In the genomic region with DNA sequence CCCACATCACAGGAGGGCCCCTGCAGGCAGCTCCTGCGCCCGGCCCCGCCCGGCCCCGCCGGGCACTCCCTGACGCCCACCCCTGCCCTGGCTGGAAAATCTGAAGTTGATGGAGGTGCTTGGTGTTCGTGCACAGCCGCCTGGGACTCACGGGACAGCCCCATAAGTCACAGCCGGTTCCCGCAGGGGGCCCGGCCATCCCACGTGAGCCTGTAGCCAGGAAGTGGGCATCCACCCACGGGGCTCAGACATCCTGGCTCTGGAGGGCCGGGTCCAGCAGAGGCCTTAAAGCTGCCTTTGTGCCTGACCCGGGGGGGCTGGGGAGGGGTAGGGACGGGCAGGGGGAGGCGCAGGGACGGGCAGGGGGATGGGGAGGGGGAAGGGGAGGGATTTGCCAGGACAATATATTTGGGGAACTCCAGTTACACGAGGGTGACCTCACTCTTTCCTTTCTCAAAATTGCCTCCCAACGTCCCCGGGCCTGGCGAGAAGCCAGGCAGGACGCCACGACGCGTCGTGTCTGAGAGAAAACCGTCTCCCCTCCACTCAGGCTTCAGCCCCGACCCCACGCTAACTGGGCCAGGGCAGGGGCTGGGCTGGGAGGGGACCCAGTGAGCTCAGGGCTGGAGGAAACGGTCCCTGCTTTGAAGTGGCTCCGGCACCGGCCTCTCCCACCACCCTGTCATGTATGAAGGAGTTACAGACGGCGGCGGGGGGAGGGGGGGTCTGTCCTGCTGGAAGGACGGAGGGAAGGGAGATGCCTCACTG, we compare ENCODE assay signal across 8 cellular contexts.
A peak's percentile ranks its signal among the peaks of the same experiment; 100 is the strongest.
DNase-seq lines count a peak whose midpoint lies in the region; ATAC-seq and TF ChIP-seq lines count a peak whose summit lies in the region.

No MANE protein-coding gene starts in this region.

- H3K27me3 ChIP-seq in esophagus squamous epithelium, result no peaks in the 10 kb centered on the region

- H3K36me3 ChIP-seq in esophagus squamous epithelium, result peaks cover 0 to 11% (median 0%) of the 10 kb centered on the region in 3 donors

- intact Hi-C loops in esophagus squamous epithelium (cut with DNase I), result no loop called here

- peak overlapping the region; percentile 81 to 92 (median 87) for H3K27ac ChIP-seq in esophagus squamous epithelium

- peak; percentile 38 for ATAC-seq in GM18520 (IDR thresholded peaks at IDR 0.05; ENCODE audit: unreplicated experiment)
- ATAC-seq in HG03175 (IDR thresholded peaks at IDR 0.05; ENCODE audit: unreplicated experiment), result peak; percentile 33
- no peak for ATAC-seq in GM18519 (IDR thresholded peaks at IDR 0.05; ENCODE audit: low FRiP score, unreplicated experiment)

- H3K4me3 ChIP-seq in esophagus squamous epithelium, result peak overlapping the region in 2 of 4 donors; percentile 21 to 44

- TF ChIP-seq POLR2A in esophagus squamous epithelium (IDR thresholded peaks at IDR 0.05), result peak in 1 of 4 donors; percentile 24

- DNase-seq in activated CD8-positive, alpha-beta memory T cell treated with anti-CD3 and anti-CD28 coated beads for 4 hours (ENCODE audit: low read depth in 2 of 2), result peak; percentile 79 to 88
- DNase-seq in esophagus squamous epithelium (lab: John Stamatoyannopoulos, UW), result no peak
- DNase-seq in stimulated activated CD4-positive, alpha-beta T cell treated with anti-CD3 and anti-CD28 coated beads, Interleukin-15, amount 100 ng/mL, for 48 hours (ENCODE audit: low read depth in 2 of 2), result peak; percentile 90 to 91
- DNase-seq in NCI-H526 (lab: John Stamatoyannopoulos, UW), result no peak
- no peak for DNase-seq in GOT3 (lab: John Stamatoyannopoulos, UW)

- H3K9me3 ChIP-seq in esophagus squamous epithelium, result no peaks in the 10 kb centered on the region

- no peak for TF ChIP-seq CTCF in esophagus squamous epithelium (IDR thresholded peaks at IDR 0.05)

- WGBS in esophagus squamous epithelium, 2 donors, result 37 to 76% methylated on average over 3 to 13 of the region's 39 CpGs

- peaks cover 21 to 52% (median 25%) of the 10 kb centered on the region in 3 donors for H3K4me1 ChIP-seq in esophagus squamous epithelium

Comparison
In these comparisons a context has a peak if more than half of its experiments do, and no peak if none do; other contexts are left out.
1. DNase-seq: peak in activated CD8-positive, alpha-beta memory T cell treated with anti-CD3 and anti-CD28 coated beads for 4 hours (2 of 2) and stimulated activated CD4-positive, alpha-beta T cell treated with anti-CD3 and anti-CD28 coated beads, Interleukin-15, amount 100 ng/mL, for 48 hours (2 of 2); none in esophagus squamous epithelium (single experiment), NCI-H526 (0 of 2) and GOT3 (single experiment).